Comparison of ENCODE assay signal across 8 cellular contexts in the genomic region with DNA sequence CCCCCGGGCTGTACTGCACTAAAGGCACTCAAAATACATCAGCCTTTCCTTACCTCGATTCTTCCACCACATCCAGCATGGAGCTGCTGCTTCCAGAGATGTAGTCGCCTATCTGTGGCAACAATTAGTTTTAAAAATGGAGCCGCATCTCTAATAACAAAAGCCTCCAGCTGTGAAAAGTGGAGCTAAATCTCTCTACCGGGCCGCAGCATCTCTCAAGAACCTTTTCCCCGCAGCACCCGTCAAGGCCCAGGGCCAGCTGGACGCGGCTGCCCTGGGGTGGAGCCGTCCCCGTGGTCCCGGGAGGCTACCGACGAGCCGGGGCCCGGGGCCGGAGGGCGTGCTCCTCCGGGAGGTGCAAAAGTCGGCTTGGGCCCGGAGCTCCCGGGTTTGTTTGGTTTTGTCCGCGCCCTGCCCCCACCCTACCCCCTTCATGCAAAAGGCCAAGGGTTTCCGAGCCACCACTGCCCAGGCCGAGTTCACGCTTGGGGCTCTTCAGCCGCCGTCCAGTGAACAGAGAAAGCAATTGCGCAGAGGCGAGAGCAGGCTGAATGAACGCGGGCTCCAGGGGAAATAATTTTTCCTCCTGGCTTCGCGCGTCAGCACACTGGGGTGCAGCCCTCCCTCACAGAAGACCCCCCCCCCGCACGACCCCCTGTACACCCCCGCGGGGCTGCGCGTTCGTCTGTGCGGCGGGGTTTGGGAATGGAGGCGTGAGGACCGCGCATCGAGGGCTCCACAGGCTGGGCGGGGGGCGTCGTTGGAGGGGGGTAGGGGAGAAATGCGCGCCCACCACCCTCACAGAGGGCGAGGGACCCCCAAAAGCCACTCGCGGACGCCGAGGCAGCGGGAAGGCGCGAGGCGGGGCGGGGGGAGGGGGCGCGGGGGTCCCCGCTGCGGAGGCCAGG. TPM values are rescaled to one million over a fixed set of nuclear protein-coding genes. Genes with fewer than 3 reads are reported as not detected.
DNase-seq lines count a peak whose midpoint lies in the region; ATAC-seq and TF ChIP-seq lines count a peak whose summit lies in the region.

No MANE protein-coding gene starts in this region.

- no peaks in the 10 kb centered on the region for H3K36me3 Mint-ChIP-seq in T-helper 17 cell (ENCODE audit: low read depth)

- H3K27ac ChIP-seq in GM23248 (no peak overlapping the region), hepatocyte (no peak overlapping the region), skin epidermis (peak overlapping the region in 1 of 21 experiments; percentile 28)

- H3K36me3 ChIP-seq in GM23248 (ENCODE audit: low read depth) (no peaks in the 10 kb centered on the region), hepatocyte (replicated peaks; ENCODE audit: insufficient read depth, low read depth) (no peaks in the 10 kb centered on the region)

- H3K79me2 ChIP-seq in GM23248 (ENCODE audit: insufficient read depth) (no peaks in the 10 kb centered on the region), hepatocyte (no peaks in the 10 kb centered on the region)

- no peaks in the 10 kb centered on the region for H3F3A ChIP-seq in GM23248 (ENCODE audit: insufficient read depth)

- H3K9me2 ChIP-seq in GM23248 (ENCODE audit: insufficient read depth) (no peaks in the 10 kb centered on the region), hepatocyte (replicated peaks; ENCODE audit: insufficient read depth) (no peaks in the 10 kb centered on the region)

- H3K4me1 ChIP-seq in GM23248 (ENCODE audit: insufficient read depth) (no peaks in the 10 kb centered on the region), hepatocyte (ENCODE audit: insufficient read depth) (peaks cover 4% of the 10 kb centered on the region)

- peaks cover 65% of the 10 kb centered on the region for H3K27me3 Mint-ChIP-seq in T-helper 17 cell

- in situ Hi-C loops in GM23248 (cut with MboI) = no loop called here

- 4 to 6% methylated on average over 44 to 45 of the region's 69 CpGs for WGBS in GM23248 (ENCODE audit: low coverage in 1 of 2, low lambda C conversion rate in 2 of 2, missing lambda C conversion rate in 2 of 2), 2 experiments
- 5% methylated on average over 44 of the region's 69 CpGs for WGBS in hepatocyte (ENCODE audit: low lambda C conversion rate, missing lambda C conversion rate)

- peak overlapping the region; percentile 43 for H3K4me3 Mint-ChIP-seq in T-helper 17 cell

- H3K9ac ChIP-seq in GM23248 = peak overlapping the region; percentile 21; the same call in 1 of the 2 replicates

- ATAC-seq in T-helper 17 cell (no peak), GM21360 (IDR thresholded peaks at IDR 0.05; ENCODE audit: unreplicated experiment) (no peak), GM19328 (IDR thresholded peaks at IDR 0.05; ENCODE audit: unreplicated experiment) (no peak)

- H3K4me2 ChIP-seq in GM23248 (ENCODE audit: unreplicated experiment) = peak overlapping the region; percentile 76
- H3K4me2 ChIP-seq in hepatocyte = peak overlapping the region; percentile 99

- TF ChIP-seq CTCF in hepatocyte (IDR thresholded peaks at IDR 0.05; ENCODE audit: poor library complexity) = no peak

- H3K4me3 ChIP-seq in GM23248 (peak overlapping the region; percentile 67), hepatocyte (peak overlapping the region; percentile 56), skin epidermis (peak overlapping the region; percentile 3 to 55 (median 25))

- no peak overlapping the region for H3K27ac Mint-ChIP-seq in T-helper 17 cell

- H2AFZ ChIP-seq in GM23248 (peak overlapping the region; percentile 86), hepatocyte (peak overlapping the region; percentile 94)

- H3K4me1 Mint-ChIP-seq in T-helper 17 cell = peaks cover 3% of the 10 kb centered on the region

- DNase-seq in GM23248 (peak; percentile 52), T-helper 17 cell (no peak), hepatocyte (ENCODE audit: low spot score) (peak; percentile 34), NCI-H2081 treated with DMSO at 0.1 percent for 48 hours (lab: John Stamatoyannopoulos, UW) (no peak)
- DNase-seq in effector CD4-positive, alpha-beta T cell = no peak

- H4K20me1 ChIP-seq in GM23248 (ENCODE audit: insufficient read depth) (no peaks in the 10 kb centered on the region), hepatocyte (ENCODE audit: insufficient read depth, poor library complexity, severe bottlenecking) (no peaks in the 10 kb centered on the region)

- H3K27me3 ChIP-seq in GM23248 (replicated peaks; ENCODE audit: insufficient read depth) = no peaks in the 10 kb centered on the region
- peaks cover 12% of the 10 kb centered on the region for H3K27me3 ChIP-seq in hepatocyte

- H3K9me3 ChIP-seq in GM23248 (ENCODE audit: low read depth) (no peaks in the 10 kb centered on the region), T-helper 17 cell (ENCODE audit: control insufficient read depth, low read length, poor library complexity, severe bottlenecking) (no peaks in the 10 kb centered on the region), hepatocyte (ENCODE audit: low read depth) (no peaks in the 10 kb centered on the region)

RNA-seq across cellular contexts. Expression of gene GREB1L, which starts 0.6 kb away (rescaled TPM):
- total RNA-seq in GM23248 (2014; rRNA removed; shearing (Covaris generic)) = 3.0 and 3.3 TPM in 2 replicates
- polyA plus RNA-seq in GM23248 (2016; fragmentation: Nextera tagmentation; extraction: Ambion mirVana) (1.2 and 1.9 TPM in 2 replicates), hepatocyte (14.0 and 15.1 TPM in 2 replicates)
- total RNA-seq in T-helper 17 cell (not detected), hepatocyte (13.8 and 16.8 TPM in 2 replicates)

Comparison
In these comparisons a context has a peak if more than half of its experiments do, and no peak if none do; other contexts are left out.
1. DNase-seq: peak in GM23248 (single experiment) and hepatocyte (single experiment); none in T-helper 17 cell (0 of 3), effector CD4-positive, alpha-beta T cell (single experiment) and NCI-H2081 treated with DMSO at 0.1 percent for 48 hours (single experiment).
2. Peak in every context shown above with its lines, with median percentiles within 50 percentile points of each other: H3K4me3 ChIP-seq.